Comparison of ENCODE assay signal across 7 cellular contexts in genomic region chr2:89969198-89969597, GRCh38.
DNase-seq lines count a peak whose midpoint lies in the region; ATAC-seq, FAIRE-seq and TF ChIP-seq lines count a peak whose summit lies in the region.
"Not testable (repeated sequence)": the region's sequence is repeated elsewhere in the genome, so short reads cannot be mapped to it uniquely, and the experiment has no call there.

No MANE protein-coding gene starts in this region.

- 0% methylated on average over 4 of the region's 4 CpGs for WGBS in HepG2 (ENCODE audit: low lambda C conversion rate)

- not testable (repeated sequence) for H3K4me3 Mint-ChIP-seq in stimulated activated memory B cell treated with anti-CD40 and anti-IgM and Interleukin-4, amounts not matched to agents 10 μg/mL and 1 μg/mL and 100 μg/mL, for 72 hours

- H4K20me1 ChIP-seq in Karpas-422 (ENCODE audit: insufficient read depth, low read depth, low read length); OCI-LY7 (ENCODE audit: insufficient read depth, low read length); HepG2 (ENCODE audit: insufficient read depth, low read length): not testable (repeated sequence)

- H3K4me1 ChIP-seq in Karpas-422 (ENCODE audit: low read length) (peaks cover 47% of the 10 kb centered on the region), OCI-LY7 (ENCODE audit: insufficient read depth, low read length, poor library complexity, severe bottlenecking) (peaks cover 21% of the 10 kb centered on the region)
- H3K4me1 ChIP-seq in HepG2 (ENCODE audit: insufficient read depth, low read length), result not testable (repeated sequence)

- H3K9me3 ChIP-seq in Karpas-422 (ENCODE audit: low read length); OCI-LY7 (ENCODE audit: low read length); HepG2 (ENCODE audit: low read length): not testable (repeated sequence)

- in situ Hi-C loops in HepG2 (cut with HindIII; ENCODE audit: extremely low pct_ligation_motif_present, low pct_unique_long_range_greater_than_20kb), result not testable (repeated sequence)

- intact Hi-C loops in OCI-LY7 (cut with micrococcal nuclease; ENCODE audit: unreplicated experiment); HepG2 (cut with micrococcal nuclease; ENCODE audit: unreplicated experiment): not testable (repeated sequence)

- peak overlapping the region; percentile 69 for H3K4me2 ChIP-seq in Karpas-422 (ENCODE audit: low read depth, low read length, poor library complexity, severe bottlenecking)
- peak overlapping the region; percentile 65 for H3K4me2 ChIP-seq in OCI-LY7 (ENCODE audit: low read length)
- not testable (repeated sequence) for H3K4me2 ChIP-seq in HepG2 (ENCODE audit: low read depth, low read length)

- ATAC-seq in HepG2, result peak; percentile 53; the same call in 2 of the 3 replicates
- peak; percentile 67 for ATAC-seq in stimulated activated memory B cell treated with anti-CD40 and anti-IgM and Interleukin-4, amounts not matched to agents 10 μg/mL and 1 μg/mL and 100 μg/mL, for 72 hours

- H3K27me3 ChIP-seq in Karpas-422 (ENCODE audit: low read length); bronchial epithelial cell (ENCODE audit: control insufficient read depth, insufficient read depth, low read length); HepG2 (ENCODE audit: control insufficient read depth in 1 of 2, insufficient read depth in 2 of 2, low read length in 2 of 2): not testable (repeated sequence)

- POLR2A ChIA-PET in OCI-LY7 (lab: Charles Lee); HepG2 (lab: Yijun Ruan, JAX): not testable (repeated sequence)

- not testable (repeated sequence) for H2AFZ ChIP-seq in Karpas-422 (ENCODE audit: low read length); OCI-LY7 (ENCODE audit: low read length); HepG2 (ENCODE audit: low read length)

- H3K9me2 ChIP-seq in Karpas-422 (replicated peaks; ENCODE audit: insufficient read depth, low read length); OCI-LY7 (ENCODE audit: insufficient read depth, low read length): not testable (repeated sequence)

- H3K36me3 Mint-ChIP-seq in stimulated activated memory B cell treated with anti-CD40 and anti-IgM and Interleukin-4, amounts not matched to agents 10 μg/mL and 1 μg/mL and 100 μg/mL, for 72 hours, result not testable (repeated sequence)

- H3K27ac ChIP-seq in Karpas-422 (ENCODE audit: low read length) (peak overlapping the region; percentile 87), OCI-LY7 (ENCODE audit: low read depth, low read length, poor library complexity, severe bottlenecking) (peak overlapping the region; percentile 46)
- H3K27ac ChIP-seq in HepG2 (ENCODE audit: extremely low read length, insufficient read depth, low read length), result not testable (repeated sequence)

- FAIRE-seq in GM12891 (lab: Jason Lieb, UNC), result peak; percentile 69
- peak; percentile 55 for FAIRE-seq in bronchial epithelial cell (lab: Jason Lieb, UNC)
- not testable (repeated sequence) for FAIRE-seq in HepG2 (lab: Jason Lieb, UNC)

- H3K36me3 ChIP-seq in Karpas-422 (ENCODE audit: insufficient read depth, low read length); OCI-LY7 (ENCODE audit: insufficient read depth, low read length); bronchial epithelial cell (ENCODE audit: control insufficient read depth, insufficient read depth, low read length); HepG2 (replicated peaks in 1 of 2; ENCODE audit: control insufficient read depth in 1 of 2, insufficient read depth in 2 of 2, low read length in 2 of 2): not testable (repeated sequence)

- DNase-seq in GM12891 (ENCODE audit: insufficient read length, low spot score); bronchial epithelial cell (ENCODE audit: low read depth); HepG2 (ENCODE audit: low spot score): not testable (repeated sequence)
- DNase-seq in Karpas-422, result peak; percentile 74
- peak; percentile 39 for DNase-seq in NAMALWA (ENCODE audit: low spot score)
- DNase-seq in OCI-LY7 (ENCODE audit: low spot score), result peak; percentile 58

- H3K79me2 ChIP-seq in Karpas-422 (ENCODE audit: low read length); OCI-LY7 (ENCODE audit: insufficient read depth, low read depth, low read length); HepG2 (ENCODE audit: insufficient read depth, low read length): not testable (repeated sequence)

- H3K4me3 ChIP-seq in Karpas-422 (ENCODE audit: low read length) (peak overlapping the region; percentile 62; the same call in 1 of the 2 replicates), OCI-LY7 (ENCODE audit: low read depth, low read length, poor library complexity, severe bottlenecking) (peak overlapping the region; percentile 56)
- not testable (repeated sequence) for H3K4me3 ChIP-seq in bronchial epithelial cell (ENCODE audit: low read depth, low read length); HepG2 (replicated peaks in 1 of 3; ENCODE audit: insufficient read depth in 1 of 3, low read depth in 2 of 3, low read length in 3 of 3)

- CTCF ChIA-PET in OCI-LY7 (lab: Charles Lee; ENCODE audit: unreplicated experiment); HepG2 (lab: Yijun Ruan, JAX; ENCODE audit: low intra/inter-chr PET ratio, low total read pairs): not testable (repeated sequence)

- TF ChIP-seq RAD21 in HepG2 (CRISPR knock-in tag; IDR thresholded peaks at IDR 0.05), result not testable (repeated sequence)

- not testable (repeated sequence) for BruUV-seq in OCI-LY7 (replicated peaks; lab: Mats Ljungman, UMichigan); HepG2 (replicated peaks; lab: Mats Ljungman, UMichigan)

- TF ChIP-seq POLR2A in GM12891 (IDR thresholded peaks at IDR 0.05; ENCODE audit: low read depth, low read length); HepG2 (IDR thresholded peaks at IDR 0.05; ENCODE audit: insufficient read depth in 1 of 2, low read depth in 2 of 2, low read length in 2 of 2): not testable (repeated sequence)

- TF ChIP-seq CTCF in OCI-LY7 (conservative IDR thresholded peaks at IDR 0.05; ENCODE audit: low read length), result peak; percentile 34; the same call in 1 of the 2 replicates
- not testable (repeated sequence) for TF ChIP-seq CTCF in bronchial epithelial cell (IDR thresholded peaks at IDR 0.05; ENCODE audit: insufficient read depth, low read length, severe bottlenecking); HepG2 (CRISPR knock-in tag; IDR thresholded peaks at IDR 0.05)

- not testable (repeated sequence) for H3K4me1 Mint-ChIP-seq in stimulated activated memory B cell treated with anti-CD40 and anti-IgM and Interleukin-4, amounts not matched to agents 10 μg/mL and 1 μg/mL and 100 μg/mL, for 72 hours

- H3K9ac ChIP-seq in Karpas-422 (ENCODE audit: low read length), result peak overlapping the region; percentile 54
- H3K9ac ChIP-seq in HepG2 (ENCODE audit: insufficient read depth, low read depth, low read length), result not testable (repeated sequence)

- H3K27me3 Mint-ChIP-seq in stimulated activated memory B cell treated with anti-CD40 and anti-IgM and Interleukin-4, amounts not matched to agents 10 μg/mL and 1 μg/mL and 100 μg/mL, for 72 hours, result not testable (repeated sequence)

- not testable (repeated sequence) for H3K27ac Mint-ChIP-seq in stimulated activated memory B cell treated with anti-CD40 and anti-IgM and Interleukin-4, amounts not matched to agents 10 μg/mL and 1 μg/mL and 100 μg/mL, for 72 hours

- TF ChIP-seq EP300 in HepG2 (IDR thresholded peaks at IDR 0.05; ENCODE audit: low read depth in 2 of 2, low read length in 2 of 2); HepG2 (CRISPR knock-in tag; IDR thresholded peaks at IDR 0.05; ENCODE audit: borderline replicate concordance): not testable (repeated sequence)

- not testable (repeated sequence) for H3K9me3 Mint-ChIP-seq in stimulated activated memory B cell treated with anti-CD40 and anti-IgM and Interleukin-4, amounts not matched to agents 10 μg/mL and 1 μg/mL and 100 μg/mL, for 72 hours
